In the genomic region with DNA sequence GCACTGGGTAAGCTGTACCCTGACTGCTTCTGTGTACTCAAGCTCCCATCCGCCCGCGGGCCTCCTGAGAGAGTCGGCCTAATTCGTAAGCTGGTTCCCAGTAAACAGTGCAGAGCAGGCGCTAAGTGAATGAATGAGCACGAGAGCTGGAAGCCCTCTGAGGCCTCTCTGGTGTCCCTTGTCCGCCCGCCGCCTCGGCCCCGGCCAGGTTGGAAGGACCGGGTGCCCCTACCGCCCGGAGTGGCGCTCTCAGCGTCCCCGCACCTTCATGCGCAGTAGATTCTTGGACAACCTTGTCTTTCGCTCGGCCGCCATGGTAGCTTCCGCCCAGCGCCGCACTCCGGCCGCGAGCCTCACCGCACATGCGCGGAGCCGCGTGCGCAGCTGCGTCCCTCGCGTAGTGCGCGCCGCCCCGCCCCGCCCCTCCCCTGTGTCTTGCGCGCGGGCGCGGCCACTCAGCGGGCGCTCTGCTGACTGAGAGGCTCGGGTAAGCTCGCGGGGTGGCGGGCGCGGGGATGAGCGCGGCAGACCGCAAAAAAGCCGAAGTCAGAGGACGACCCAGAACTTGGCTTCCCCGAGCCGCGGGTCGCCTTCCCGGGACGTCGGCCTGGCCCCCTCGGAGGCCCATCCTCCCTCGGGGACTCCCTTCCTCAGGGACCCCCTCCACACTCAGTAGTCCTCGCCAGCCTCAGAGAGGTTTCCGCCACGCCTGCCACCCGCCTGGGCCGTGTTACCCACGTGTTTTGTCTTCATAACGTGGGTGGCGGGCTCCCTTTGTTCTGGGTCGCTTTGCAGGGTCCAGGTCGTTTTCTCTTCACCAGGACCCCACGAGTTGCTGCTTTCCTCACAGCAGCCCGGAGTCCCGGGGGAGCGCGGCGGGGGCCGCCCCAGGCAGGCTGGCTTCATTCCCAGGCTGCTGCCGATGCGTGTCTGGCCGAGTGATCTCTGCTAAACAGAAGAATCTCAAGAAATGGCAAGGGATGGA, we compare ENCODE assay signal across 1 cellular context.
A peak's percentile ranks its signal among the peaks of the same experiment; 100 is the strongest.
TF ChIP-seq lines count a peak whose summit lies in the region.

A gene with protein sequence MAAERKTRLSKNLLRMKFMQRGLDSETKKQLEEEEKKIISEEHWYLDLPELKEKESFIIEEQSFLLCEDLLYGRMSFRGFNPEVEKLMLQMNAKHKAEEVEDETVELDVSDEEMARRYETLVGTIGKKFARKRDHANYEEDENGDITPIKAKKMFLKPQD (minus strand): TSS at position 364 of the 985 bp plus-strand sequence. CDS start 49 bp downstream, at position 315.

TF ChIP-seq in HEK293, 187 proteins besides CTCF, POLR2A, EP300 and RAD21 (continued from another document and continues in another):
- TF ChIP-seq, protein P1, sequence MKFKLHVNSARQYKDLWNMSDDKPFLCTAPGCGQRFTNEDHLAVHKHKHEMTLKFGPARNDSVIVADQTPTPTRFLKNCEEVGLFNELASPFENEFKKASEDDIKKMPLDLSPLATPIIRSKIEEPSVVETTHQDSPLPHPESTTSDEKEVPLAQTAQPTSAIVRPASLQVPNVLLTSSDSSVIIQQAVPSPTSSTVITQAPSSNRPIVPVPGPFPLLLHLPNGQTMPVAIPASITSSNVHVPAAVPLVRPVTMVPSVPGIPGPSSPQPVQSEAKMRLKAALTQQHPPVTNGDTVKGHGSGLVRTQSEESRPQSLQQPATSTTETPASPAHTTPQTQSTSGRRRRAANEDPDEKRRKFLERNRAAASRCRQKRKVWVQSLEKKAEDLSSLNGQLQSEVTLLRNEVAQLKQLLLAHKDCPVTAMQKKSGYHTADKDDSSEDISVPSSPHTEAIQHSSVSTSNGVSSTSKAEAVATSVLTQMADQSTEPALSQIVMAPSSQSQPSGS (tag by site-specific recombination; IDR thresholded peaks at IDR 0.05; ENCODE audit: low read depth), result no peak
- TF ChIP-seq ZNF23 (tag by site-specific recombination; IDR thresholded peaks at IDR 0.05; ENCODE audit: borderline replicate concordance) (no peak), BCL11B (tag by site-specific recombination; IDR thresholded peaks at IDR 0.05; ENCODE audit: low read depth) (no peak), ZBTB7A (tag by site-specific recombination; IDR thresholded peaks at IDR 0.05; ENCODE audit: low read depth) (0 out of 2 replicates have a peak, but pooled peaks have one; percentile 42), BCL11A (tag by site-specific recombination; IDR thresholded peaks at IDR 0.05; ENCODE audit: low read depth) (no peak), ZNF404 (tag by site-specific recombination; IDR thresholded peaks at IDR 0.05) (no peak), ZNF292 (tag by site-specific recombination; IDR thresholded peaks at IDR 0.05; ENCODE audit: borderline replicate concordance, low read depth) (no peak), ZNF501 (tag by site-specific recombination; IDR thresholded peaks at IDR 0.05) (no peak), ZNF658 (tag by site-specific recombination; IDR thresholded peaks at IDR 0.05) (no peak), TCF7L2 (IDR thresholded peaks at IDR 0.05; ENCODE audit: borderline replicate concordance, low read depth, low read length) (no peak), SP7 (tag by site-specific recombination; IDR thresholded peaks at IDR 0.05) (peak; percentile 58), ZNF561 (tag by site-specific recombination; IDR thresholded peaks at IDR 0.05; ENCODE audit: borderline replicate concordance) (peak; percentile 66; the same call in 1 of the 2 replicates), ZNF423 (tag by site-specific recombination; IDR thresholded peaks at IDR 0.05) (peak; percentile 89), ZNF211 (tag by site-specific recombination; IDR thresholded peaks at IDR 0.05; ENCODE audit: low read depth) (no peak), SCRT1 (tag by site-specific recombination; IDR thresholded peaks at IDR 0.05; ENCODE audit: borderline replicate concordance) (no peak), REPIN1 (tag by site-specific recombination; IDR thresholded peaks at IDR 0.05; ENCODE audit: low read depth) (no peak), SETDB1 (IDR thresholded peaks at IDR 0.05; ENCODE audit: insufficient read length, low read length) (peak; percentile 52), MZF1 (tag by site-specific recombination; IDR thresholded peaks at IDR 0.05; ENCODE audit: borderline replicate concordance) (peak; percentile 26; the same call in 1 of the 2 replicates)
- TF ChIP-seq, protein P2, sequence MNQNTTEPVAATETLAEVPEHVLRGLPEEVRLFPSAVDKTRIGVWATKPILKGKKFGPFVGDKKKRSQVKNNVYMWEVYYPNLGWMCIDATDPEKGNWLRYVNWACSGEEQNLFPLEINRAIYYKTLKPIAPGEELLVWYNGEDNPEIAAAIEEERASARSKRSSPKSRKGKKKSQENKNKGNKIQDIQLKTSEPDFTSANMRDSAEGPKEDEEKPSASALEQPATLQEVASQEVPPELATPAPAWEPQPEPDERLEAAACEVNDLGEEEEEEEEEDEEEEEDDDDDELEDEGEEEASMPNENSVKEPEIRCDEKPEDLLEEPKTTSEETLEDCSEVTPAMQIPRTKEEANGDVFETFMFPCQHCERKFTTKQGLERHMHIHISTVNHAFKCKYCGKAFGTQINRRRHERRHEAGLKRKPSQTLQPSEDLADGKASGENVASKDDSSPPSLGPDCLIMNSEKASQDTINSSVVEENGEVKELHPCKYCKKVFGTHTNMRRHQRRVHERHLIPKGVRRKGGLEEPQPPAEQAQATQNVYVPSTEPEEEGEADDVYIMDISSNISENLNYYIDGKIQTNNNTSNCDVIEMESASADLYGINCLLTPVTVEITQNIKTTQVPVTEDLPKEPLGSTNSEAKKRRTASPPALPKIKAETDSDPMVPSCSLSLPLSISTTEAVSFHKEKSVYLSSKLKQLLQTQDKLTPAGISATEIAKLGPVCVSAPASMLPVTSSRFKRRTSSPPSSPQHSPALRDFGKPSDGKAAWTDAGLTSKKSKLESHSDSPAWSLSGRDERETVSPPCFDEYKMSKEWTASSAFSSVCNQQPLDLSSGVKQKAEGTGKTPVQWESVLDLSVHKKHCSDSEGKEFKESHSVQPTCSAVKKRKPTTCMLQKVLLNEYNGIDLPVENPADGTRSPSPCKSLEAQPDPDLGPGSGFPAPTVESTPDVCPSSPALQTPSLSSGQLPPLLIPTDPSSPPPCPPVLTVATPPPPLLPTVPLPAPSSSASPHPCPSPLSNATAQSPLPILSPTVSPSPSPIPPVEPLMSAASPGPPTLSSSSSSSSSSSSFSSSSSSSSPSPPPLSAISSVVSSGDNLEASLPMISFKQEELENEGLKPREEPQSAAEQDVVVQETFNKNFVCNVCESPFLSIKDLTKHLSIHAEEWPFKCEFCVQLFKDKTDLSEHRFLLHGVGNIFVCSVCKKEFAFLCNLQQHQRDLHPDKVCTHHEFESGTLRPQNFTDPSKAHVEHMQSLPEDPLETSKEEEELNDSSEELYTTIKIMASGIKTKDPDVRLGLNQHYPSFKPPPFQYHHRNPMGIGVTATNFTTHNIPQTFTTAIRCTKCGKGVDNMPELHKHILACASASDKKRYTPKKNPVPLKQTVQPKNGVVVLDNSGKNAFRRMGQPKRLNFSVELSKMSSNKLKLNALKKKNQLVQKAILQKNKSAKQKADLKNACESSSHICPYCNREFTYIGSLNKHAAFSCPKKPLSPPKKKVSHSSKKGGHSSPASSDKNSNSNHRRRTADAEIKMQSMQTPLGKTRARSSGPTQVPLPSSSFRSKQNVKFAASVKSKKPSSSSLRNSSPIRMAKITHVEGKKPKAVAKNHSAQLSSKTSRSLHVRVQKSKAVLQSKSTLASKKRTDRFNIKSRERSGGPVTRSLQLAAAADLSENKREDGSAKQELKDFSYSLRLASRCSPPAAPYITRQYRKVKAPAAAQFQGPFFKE (tag by site-specific recombination; IDR thresholded peaks at IDR 0.05; ENCODE audit: borderline replicate concordance), result no peak
- TF ChIP-seq, protein P3, sequence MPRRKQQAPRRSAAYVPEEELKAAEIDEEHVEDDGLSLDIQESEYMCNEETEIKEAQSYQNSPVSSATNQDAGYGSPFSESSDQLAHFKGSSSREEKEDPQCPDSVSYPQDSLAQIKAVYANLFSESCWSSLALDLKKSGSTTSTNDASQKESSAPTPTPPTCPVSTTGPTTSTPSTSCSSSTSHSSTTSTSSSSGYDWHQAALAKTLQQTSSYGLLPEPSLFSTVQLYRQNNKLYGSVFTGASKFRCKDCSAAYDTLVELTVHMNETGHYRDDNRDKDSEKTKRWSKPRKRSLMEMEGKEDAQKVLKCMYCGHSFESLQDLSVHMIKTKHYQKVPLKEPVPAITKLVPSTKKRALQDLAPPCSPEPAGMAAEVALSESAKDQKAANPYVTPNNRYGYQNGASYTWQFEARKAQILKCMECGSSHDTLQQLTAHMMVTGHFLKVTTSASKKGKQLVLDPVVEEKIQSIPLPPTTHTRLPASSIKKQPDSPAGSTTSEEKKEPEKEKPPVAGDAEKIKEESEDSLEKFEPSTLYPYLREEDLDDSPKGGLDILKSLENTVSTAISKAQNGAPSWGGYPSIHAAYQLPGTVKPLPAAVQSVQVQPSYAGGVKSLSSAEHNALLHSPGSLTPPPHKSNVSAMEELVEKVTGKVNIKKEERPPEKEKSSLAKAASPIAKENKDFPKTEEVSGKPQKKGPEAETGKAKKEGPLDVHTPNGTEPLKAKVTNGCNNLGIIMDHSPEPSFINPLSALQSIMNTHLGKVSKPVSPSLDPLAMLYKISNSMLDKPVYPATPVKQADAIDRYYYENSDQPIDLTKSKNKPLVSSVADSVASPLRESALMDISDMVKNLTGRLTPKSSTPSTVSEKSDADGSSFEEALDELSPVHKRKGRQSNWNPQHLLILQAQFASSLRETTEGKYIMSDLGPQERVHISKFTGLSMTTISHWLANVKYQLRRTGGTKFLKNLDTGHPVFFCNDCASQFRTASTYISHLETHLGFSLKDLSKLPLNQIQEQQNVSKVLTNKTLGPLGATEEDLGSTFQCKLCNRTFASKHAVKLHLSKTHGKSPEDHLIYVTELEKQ (tag by site-specific recombination; IDR thresholded peaks at IDR 0.05; ENCODE audit: borderline replicate concordance), result no peak
- TF ChIP-seq, protein P4, sequence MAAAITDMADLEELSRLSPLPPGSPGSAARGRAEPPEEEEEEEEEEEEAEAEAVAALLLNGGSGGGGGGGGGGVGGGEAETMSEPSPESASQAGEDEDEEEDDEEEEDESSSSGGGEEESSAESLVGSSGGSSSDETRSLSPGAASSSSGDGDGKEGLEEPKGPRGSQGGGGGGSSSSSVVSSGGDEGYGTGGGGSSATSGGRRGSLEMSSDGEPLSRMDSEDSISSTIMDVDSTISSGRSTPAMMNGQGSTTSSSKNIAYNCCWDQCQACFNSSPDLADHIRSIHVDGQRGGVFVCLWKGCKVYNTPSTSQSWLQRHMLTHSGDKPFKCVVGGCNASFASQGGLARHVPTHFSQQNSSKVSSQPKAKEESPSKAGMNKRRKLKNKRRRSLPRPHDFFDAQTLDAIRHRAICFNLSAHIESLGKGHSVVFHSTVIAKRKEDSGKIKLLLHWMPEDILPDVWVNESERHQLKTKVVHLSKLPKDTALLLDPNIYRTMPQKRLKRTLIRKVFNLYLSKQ (tag by site-specific recombination; IDR thresholded peaks at IDR 0.05; ENCODE audit: borderline replicate concordance), result no peak
- TF ChIP-seq, protein P5, sequence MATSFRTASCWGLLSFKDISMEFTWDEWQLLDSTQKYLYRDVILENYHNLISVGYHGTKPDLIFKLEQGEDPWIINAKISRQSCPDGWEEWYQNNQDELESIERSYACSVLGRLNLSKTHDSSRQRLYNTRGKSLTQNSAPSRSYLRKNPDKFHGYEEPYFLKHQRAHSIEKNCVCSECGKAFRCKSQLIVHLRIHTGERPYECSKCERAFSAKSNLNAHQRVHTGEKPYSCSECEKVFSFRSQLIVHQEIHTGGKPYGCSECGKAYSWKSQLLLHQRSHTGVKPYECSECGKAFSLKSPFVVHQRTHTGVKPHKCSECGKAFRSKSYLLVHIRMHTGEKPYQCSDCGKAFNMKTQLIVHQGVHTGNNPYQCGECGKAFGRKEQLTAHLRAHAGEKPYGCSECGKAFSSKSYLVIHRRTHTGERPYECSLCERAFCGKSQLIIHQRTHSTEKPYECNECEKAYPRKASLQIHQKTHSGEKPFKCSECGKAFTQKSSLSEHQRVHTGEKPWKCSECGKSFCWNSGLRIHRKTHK (tag by site-specific recombination; IDR thresholded peaks at IDR 0.05), result no peak
- TF ChIP-seq, protein P6, sequence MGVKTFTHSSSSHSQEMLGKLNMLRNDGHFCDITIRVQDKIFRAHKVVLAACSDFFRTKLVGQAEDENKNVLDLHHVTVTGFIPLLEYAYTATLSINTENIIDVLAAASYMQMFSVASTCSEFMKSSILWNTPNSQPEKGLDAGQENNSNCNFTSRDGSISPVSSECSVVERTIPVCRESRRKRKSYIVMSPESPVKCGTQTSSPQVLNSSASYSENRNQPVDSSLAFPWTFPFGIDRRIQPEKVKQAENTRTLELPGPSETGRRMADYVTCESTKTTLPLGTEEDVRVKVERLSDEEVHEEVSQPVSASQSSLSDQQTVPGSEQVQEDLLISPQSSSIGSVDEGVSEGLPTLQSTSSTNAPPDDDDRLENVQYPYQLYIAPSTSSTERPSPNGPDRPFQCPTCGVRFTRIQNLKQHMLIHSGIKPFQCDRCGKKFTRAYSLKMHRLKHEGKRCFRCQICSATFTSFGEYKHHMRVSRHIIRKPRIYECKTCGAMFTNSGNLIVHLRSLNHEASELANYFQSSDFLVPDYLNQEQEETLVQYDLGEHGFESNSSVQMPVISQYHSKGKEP (tag by site-specific recombination; IDR thresholded peaks at IDR 0.05), result no peak
- TF ChIP-seq, protein P7, sequence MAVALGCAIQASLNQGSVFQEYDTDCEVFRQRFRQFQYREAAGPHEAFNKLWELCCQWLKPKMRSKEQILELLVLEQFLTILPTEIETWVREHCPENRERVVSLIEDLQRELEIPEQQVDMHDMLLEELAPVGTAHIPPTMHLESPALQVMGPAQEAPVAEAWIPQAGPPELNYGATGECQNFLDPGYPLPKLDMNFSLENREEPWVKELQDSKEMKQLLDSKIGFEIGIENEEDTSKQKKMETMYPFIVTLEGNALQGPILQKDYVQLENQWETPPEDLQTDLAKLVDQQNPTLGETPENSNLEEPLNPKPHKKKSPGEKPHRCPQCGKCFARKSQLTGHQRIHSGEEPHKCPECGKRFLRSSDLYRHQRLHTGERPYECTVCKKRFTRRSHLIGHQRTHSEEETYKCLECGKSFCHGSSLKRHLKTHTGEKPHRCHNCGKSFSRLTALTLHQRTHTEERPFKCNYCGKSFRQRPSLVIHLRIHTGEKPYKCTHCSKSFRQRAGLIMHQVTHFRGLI (tag by site-specific recombination; IDR thresholded peaks at IDR 0.05), result peak; percentile 66
- TF ChIP-seq, protein P8, sequence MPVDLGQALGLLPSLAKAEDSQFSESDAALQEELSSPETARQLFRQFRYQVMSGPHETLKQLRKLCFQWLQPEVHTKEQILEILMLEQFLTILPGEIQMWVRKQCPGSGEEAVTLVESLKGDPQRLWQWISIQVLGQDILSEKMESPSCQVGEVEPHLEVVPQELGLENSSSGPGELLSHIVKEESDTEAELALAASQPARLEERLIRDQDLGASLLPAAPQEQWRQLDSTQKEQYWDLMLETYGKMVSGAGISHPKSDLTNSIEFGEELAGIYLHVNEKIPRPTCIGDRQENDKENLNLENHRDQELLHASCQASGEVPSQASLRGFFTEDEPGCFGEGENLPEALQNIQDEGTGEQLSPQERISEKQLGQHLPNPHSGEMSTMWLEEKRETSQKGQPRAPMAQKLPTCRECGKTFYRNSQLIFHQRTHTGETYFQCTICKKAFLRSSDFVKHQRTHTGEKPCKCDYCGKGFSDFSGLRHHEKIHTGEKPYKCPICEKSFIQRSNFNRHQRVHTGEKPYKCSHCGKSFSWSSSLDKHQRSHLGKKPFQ (tag by site-specific recombination; IDR thresholded peaks at IDR 0.05), result no peak
